Comparison of ENCODE assay signal across 19 cellular contexts in the genomic region with DNA sequence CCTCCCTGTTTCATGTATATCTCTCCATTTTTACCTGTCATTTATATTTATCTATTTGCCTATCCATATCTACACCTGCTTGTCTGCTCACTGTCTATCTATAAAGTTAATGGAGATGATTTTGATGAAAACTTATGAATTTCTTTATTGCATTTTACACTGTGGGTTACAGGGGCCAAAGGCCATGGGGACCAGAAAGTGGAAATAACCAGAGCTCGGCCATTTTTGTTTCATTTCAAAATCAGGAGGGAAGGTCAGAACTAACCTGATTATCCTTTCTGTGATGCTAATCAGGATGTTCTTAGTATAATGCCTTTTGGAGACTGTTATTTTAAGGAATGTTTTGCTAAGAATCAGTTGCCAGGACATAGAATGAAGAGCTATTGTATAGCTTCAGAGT.
A peak's percentile ranks its signal among the peaks of the same experiment; 100 is the strongest.
DNase-seq lines count a peak whose midpoint lies in the region; FAIRE-seq and TF ChIP-seq lines count a peak whose summit lies in the region.
"Had no signal": no experiment of that assay in that cellular context is flagged by ENCODE, and none has a peak within 500 bp of the region (broad histone marks: within the 10 kb centered on the region; RNA-seq: fewer than 3 reads in every experiment).

No MANE protein-coding gene starts in this region.

- no peak overlapping the region for H4K91ac ChIP-seq in H1 (replicated peaks; ENCODE audit: insufficient read length, low read length)

- no peak overlapping the region for H3K23ac ChIP-seq in H1 (ENCODE audit: insufficient read length)

- CTCF ChIA-PET in activated CD4-positive, alpha-beta memory T cell treated with anti-CD3 and anti-CD28 coated beads for 36 hours (lab: Charles Lee) = interaction anchor here (0.6 to 2.5 kb wide), 4 partner anchors 22 to 561 kb away, joined by 3 to 9 read pairs (median 4); no protein-coding TSS in a partner anchor
- CTCF ChIA-PET in activated CD4-positive, alpha-beta memory T cell treated with anti-CD3 and anti-CD28 coated beads, Interleukin-2, amount 10 ng/mL, durations not matched to agents 7 days and 5 days (lab: Charles Lee) = interaction anchor here (1.8 to 4.8 kb wide), 2 partner anchors 560 to 561 kb away, joined by 11 to 25 read pairs; no protein-coding TSS in a partner anchor
- CTCF ChIA-PET in H1 (lab: Charles Lee; ENCODE audit: partially characterized antibody) = interaction anchor here (0.7 to 2.2 kb wide), 4 partner anchors 10 to 561 kb away, joined by 3 to 7 read pairs (median 4); no protein-coding TSS in a partner anchor

- TF ChIP-seq CTCF in H1 (IDR thresholded peaks at IDR 0.05; ENCODE audit: control extremely low read depth in 1 of 3, insufficient read depth in 1 of 3, low read depth in 1 of 3, low read length in 3 of 3) = no peak

- H3K79me1 ChIP-seq in H1 (ENCODE audit: low read depth, low read length) = peaks cover 3% of the 10 kb centered on the region; the same call in 1 of the 2 replicates

- H3K4me1 ChIP-seq in HUES48 (ENCODE audit: control insufficient read depth, insufficient read depth, low read length) = peaks cover 68% of the 10 kb centered on the region
- peaks cover 0 to 22% (median 20%) of the 10 kb centered on the region in 4 experiments; a peak in 6 of 7 replicates for H3K4me1 ChIP-seq in H1 (replicated peaks in 1 of 4; ENCODE audit: control insufficient read depth in 3 of 4, insufficient read depth in 4 of 4, low read length in 3 of 4)
- peaks cover 39% of the 10 kb centered on the region for H3K4me1 ChIP-seq in rectal smooth muscle tissue (ENCODE audit: control insufficient read depth, insufficient read depth, low read length)

- H3K4me3 ChIP-seq in HUES48 (ENCODE audit: low read depth, low read length) (peak overlapping the region; percentile 7; the same call in 1 of the 2 replicates), H1 (ENCODE audit: extremely low read depth in 1 of 4, insufficient read depth in 2 of 4, low read depth in 3 of 4, low read length in 4 of 4) (peak overlapping the region in 1 of 4 experiments; percentile 29; a peak in 1 of 8 replicates), rectal smooth muscle tissue (ENCODE audit: low read length) (no peak overlapping the region)
- H3K4me3 ChIP-seq: BLaER1 treated with 17β-estradiol and CSF1 and Interleukin-3, amounts not matched to agents 10 nM and 100 nM; GM23248; K562 had no signal

- intact Hi-C loops in activated CD4-positive, alpha-beta memory T cell treated with anti-CD3 and anti-CD28 coated beads for 36 hours (cut with micrococcal nuclease) = no loop called here

- H3K4me2 ChIP-seq in H1 (ENCODE audit: insufficient read depth in 1 of 2, low read depth in 2 of 2, low read length in 2 of 2) = peak overlapping the region in 1 of 2 experiments; percentile 33; a peak in 3 of 4 replicates

- no peak for TF ChIP-seq EP300 in H1 (IDR thresholded peaks at IDR 0.05; ENCODE audit: borderline replicate concordance in 1 of 2, low read depth in 2 of 2, low read length in 2 of 2)

- POLR2A ChIA-PET in activated CD4-positive, alpha-beta memory T cell treated with anti-CD3 and anti-CD28 coated beads for 36 hours (lab: Charles Lee) = interaction anchor here (1.7 kb wide), 1 partner anchor 16 kb away, joined by 7 read pairs; no protein-coding TSS in a partner anchor
- POLR2A ChIA-PET in activated CD4-positive, alpha-beta memory T cell treated with anti-CD3 and anti-CD28 coated beads, Interleukin-2, amount 10 ng/mL, durations not matched to agents 7 days and 5 days (lab: Charles Lee) = no interaction called here
- POLR2A ChIA-PET in H1 (lab: Charles Lee; ENCODE audit: partially characterized antibody) = no interaction called here

- 65% methylated on average over 1 of the region's 1 CpG; no CpG with 5 or more reads in 1 of the 2 experiments for WGBS in H1 (ENCODE audit: extremely low coverage in 1 of 2, insufficient coverage in 1 of 2, insufficient read length in 1 of 2, insufficient replicate concordance in 2 of 2, low coverage in 1 of 2, low lambda C conversion rate in 2 of 2, missing lambda C conversion rate in 1 of 2), 2 experiments

- H3K27me3 ChIP-seq in HUES48 (ENCODE audit: control insufficient read depth, insufficient read depth, low read length) = no peaks in the 10 kb centered on the region
- no peaks in the 10 kb centered on the region for H3K27me3 ChIP-seq in H1 (replicated peaks in 1 of 4; ENCODE audit: control insufficient read depth in 3 of 4, extremely low read depth in 1 of 4, insufficient read depth in 3 of 4, low read length in 3 of 4)
- no peaks in the 10 kb centered on the region for H3K27me3 ChIP-seq in rectal smooth muscle tissue (ENCODE audit: control insufficient read depth, insufficient read depth, low read length)
- H3K27me3 ChIP-seq: BLaER1 treated with 17β-estradiol and CSF1 and Interleukin-3, amounts not matched to agents 10 nM and 100 nM had no signal

- TF ChIP-seq POLR2A in H1 (IDR thresholded peaks at IDR 0.05; ENCODE audit: control extremely low read depth in 1 of 2, low read depth in 2 of 2, low read length in 2 of 2) = no peak

- H3K36me3 ChIP-seq in HUES48 (ENCODE audit: control insufficient read depth, insufficient read depth, low read length) (no peaks in the 10 kb centered on the region), H1 (ENCODE audit: control insufficient read depth in 2 of 4, insufficient read depth in 4 of 4, low read length in 3 of 4) (no peaks in the 10 kb centered on the region), rectal smooth muscle tissue (ENCODE audit: control insufficient read depth, insufficient read depth, low read length) (no peaks in the 10 kb centered on the region)

- H4K5ac ChIP-seq in H1 (ENCODE audit: insufficient read length, low read depth, low read length) = no peak overlapping the region

- no peak overlapping the region for H4K8ac ChIP-seq in H1 (ENCODE audit: extremely low read depth, insufficient read depth, low read length)

- H3K9me3 ChIP-seq in HUES48 (ENCODE audit: control insufficient read depth, insufficient read depth, low read length) = no peaks in the 10 kb centered on the region
- H3K9me3 ChIP-seq in H1 (ENCODE audit: insufficient read depth in 2 of 2, low read depth in 1 of 2, low read length in 1 of 2) = no peaks in the 10 kb centered on the region

- H3K4me3 Mint-ChIP-seq in activated CD4-positive, alpha-beta memory T cell treated with anti-CD3 and anti-CD28 coated beads for 36 hours = no peak overlapping the region
- no peak overlapping the region for H3K4me3 Mint-ChIP-seq in activated CD4-positive, alpha-beta memory T cell treated with anti-CD3 and anti-CD28 coated beads, Interleukin-2, amount 10 ng/mL, durations not matched to agents 7 days and 5 days

- no peak for FAIRE-seq in H1 (lab: Jason Lieb, UNC)
- FAIRE-seq: A204.1, K562 had no signal

- H2BK20ac ChIP-seq in H1 (ENCODE audit: low read length) = no peak overlapping the region

- H2BK5ac ChIP-seq in H1 (ENCODE audit: low read depth, low read length) = no peak overlapping the region

- H3K9ac ChIP-seq in HUES48 (ENCODE audit: low read depth, low read length) (no peak overlapping the region), H1 (replicated peaks in 1 of 4; ENCODE audit: extremely low read depth in 1 of 4, low read depth in 3 of 4, low read length in 3 of 4) (no peak overlapping the region), rectal smooth muscle tissue (ENCODE audit: low read length) (no peak overlapping the region)
- H3K9ac ChIP-seq: BLaER1 treated with 17β-estradiol and CSF1 and Interleukin-3, amounts not matched to agents 10 nM and 100 nM; GM23248 had no signal

- H3K23me2 ChIP-seq in H1 (ENCODE audit: low read depth, low read length) = no peaks in the 10 kb centered on the region

- no peak overlapping the region for H3K4ac ChIP-seq in H1 (replicated peaks; ENCODE audit: insufficient read length, low read depth, low read length)

- H2AFZ ChIP-seq in H1 (ENCODE audit: low read length) = no peak overlapping the region
- H2AFZ ChIP-seq: GM23248 had no signal

- H3K27ac ChIP-seq in HUES48 (ENCODE audit: low read depth, low read length) (no peak overlapping the region), H1 (ENCODE audit: low read depth, low read length) (no peak overlapping the region), rectal smooth muscle tissue (ENCODE audit: low read depth, low read length) (peak overlapping the region; percentile 2)
- H3K27ac ChIP-seq: GM23248 had no signal

- no peak overlapping the region for H2BK12ac ChIP-seq in H1 (ENCODE audit: low read depth, low read length)

- no peaks in the 10 kb centered on the region for H3K79me2 ChIP-seq in H1 (ENCODE audit: control insufficient read depth in 1 of 2, insufficient read depth in 2 of 2, low read length in 2 of 2)

- TF ChIP-seq RAD21 in H1 (IDR thresholded peaks at IDR 0.05 in 1 of 2, conservative IDR thresholded peaks at IDR 0.05 in 1 of 2; ENCODE audit: low read depth in 2 of 2, low read length in 2 of 2) = no peak

- peaks cover 10% of the 10 kb centered on the region for H3K36me3 Mint-ChIP-seq in activated CD4-positive, alpha-beta memory T cell treated with anti-CD3 and anti-CD28 coated beads for 36 hours
- H3K36me3 Mint-ChIP-seq in activated CD4-positive, alpha-beta memory T cell treated with anti-CD3 and anti-CD28 coated beads, Interleukin-2, amount 10 ng/mL, durations not matched to agents 7 days and 5 days (ENCODE audit: low read depth) = peaks cover 12% of the 10 kb centered on the region

- H3K9me3 Mint-ChIP-seq in activated CD4-positive, alpha-beta memory T cell treated with anti-CD3 and anti-CD28 coated beads for 36 hours = no peaks in the 10 kb centered on the region
- no peaks in the 10 kb centered on the region for H3K9me3 Mint-ChIP-seq in activated CD4-positive, alpha-beta memory T cell treated with anti-CD3 and anti-CD28 coated beads, Interleukin-2, amount 10 ng/mL, durations not matched to agents 7 days and 5 days
- H3K9me3 Mint-ChIP-seq: CD8-positive, alpha-beta memory T cell had no signal

- no peaks in the 10 kb centered on the region for H3K27me3 Mint-ChIP-seq in activated CD4-positive, alpha-beta memory T cell treated with anti-CD3 and anti-CD28 coated beads for 36 hours
- peaks cover 20% of the 10 kb centered on the region for H3K27me3 Mint-ChIP-seq in activated CD4-positive, alpha-beta memory T cell treated with anti-CD3 and anti-CD28 coated beads, Interleukin-2, amount 10 ng/mL, durations not matched to agents 7 days and 5 days
- H3K27me3 Mint-ChIP-seq: CD8-positive, alpha-beta memory T cell had no signal

- H3K14ac ChIP-seq in H1 (ENCODE audit: insufficient read length) = no peak overlapping the region

- no peak overlapping the region for H2BK120ac ChIP-seq in H1 (replicated peaks; ENCODE audit: low read depth, low read length)

- H2BK15ac ChIP-seq in H1 (ENCODE audit: low read length) = no peak overlapping the region

- no peak overlapping the region for H2AK5ac ChIP-seq in H1 (ENCODE audit: low read depth, low read length)

- no peaks in the 10 kb centered on the region for H4K20me1 ChIP-seq in H1 (replicated peaks in 1 of 2; ENCODE audit: control insufficient read depth in 1 of 2, insufficient read depth in 2 of 2, low read length in 2 of 2)
- H4K20me1 ChIP-seq: BLaER1 treated with 17β-estradiol and CSF1 and Interleukin-3, amounts not matched to agents 10 nM and 100 nM had no signal

- peaks cover 61% of the 10 kb centered on the region for H3K4me1 Mint-ChIP-seq in activated CD4-positive, alpha-beta memory T cell treated with anti-CD3 and anti-CD28 coated beads for 36 hours (ENCODE audit: low read depth)
- H3K4me1 Mint-ChIP-seq in activated CD4-positive, alpha-beta memory T cell treated with anti-CD3 and anti-CD28 coated beads, Interleukin-2, amount 10 ng/mL, durations not matched to agents 7 days and 5 days = peaks cover 42% of the 10 kb centered on the region

- no peak for DNase-seq in activated CD4-positive, alpha-beta memory T cell treated with anti-CD3 and anti-CD28 coated beads for 36 hours
- DNase-seq in activated CD4-positive, alpha-beta memory T cell treated with anti-CD3 and anti-CD28 coated beads, Interleukin-2, amount 10 ng/mL, durations not matched to agents 7 days and 5 days = no peak
- DNase-seq in H1 (ENCODE audit: low read depth in 1 of 2, low spot score in 2 of 2) (no peak), NCI-H1105 treated with DMSO at 0.1 percent for 48 hours (lab: John Stamatoyannopoulos, UW) (no peak), kidney glomerular epithelial cell (lab: John Stamatoyannopoulos, UW) (no peak)
- no peak for DNase-seq in activated CD8-positive, alpha-beta memory T cell treated with anti-CD3 and anti-CD28 coated beads, Interleukin-2, amount 50 U/mL, for 48 hours
- DNase-seq: CD8-positive, alpha-beta memory T cell; DMS79 treated with DMSO at 0.1 percent for 48 hours; GM23248; NCI-H1417 treated with DMSO at 0.1 percent for 48 hours; NCI-H2029; NCI-H2171; NCI-H446; RPMI8226 had no signal

- no peak overlapping the region for H3K18ac ChIP-seq in H1 (ENCODE audit: extremely low read depth, low read length)

- H3K27ac Mint-ChIP-seq in activated CD4-positive, alpha-beta memory T cell treated with anti-CD3 and anti-CD28 coated beads for 36 hours = peak overlapping the region; percentile 10
- H3K27ac Mint-ChIP-seq in activated CD4-positive, alpha-beta memory T cell treated with anti-CD3 and anti-CD28 coated beads, Interleukin-2, amount 10 ng/mL, durations not matched to agents 7 days and 5 days = no peak overlapping the region

- peak overlapping the region; percentile 5 for H3K56ac ChIP-seq in H1 (replicated peaks; ENCODE audit: insufficient read length, low read depth, low read length)
